8 cellular contexts compared by ENCODE assay signal in the genomic region with DNA sequence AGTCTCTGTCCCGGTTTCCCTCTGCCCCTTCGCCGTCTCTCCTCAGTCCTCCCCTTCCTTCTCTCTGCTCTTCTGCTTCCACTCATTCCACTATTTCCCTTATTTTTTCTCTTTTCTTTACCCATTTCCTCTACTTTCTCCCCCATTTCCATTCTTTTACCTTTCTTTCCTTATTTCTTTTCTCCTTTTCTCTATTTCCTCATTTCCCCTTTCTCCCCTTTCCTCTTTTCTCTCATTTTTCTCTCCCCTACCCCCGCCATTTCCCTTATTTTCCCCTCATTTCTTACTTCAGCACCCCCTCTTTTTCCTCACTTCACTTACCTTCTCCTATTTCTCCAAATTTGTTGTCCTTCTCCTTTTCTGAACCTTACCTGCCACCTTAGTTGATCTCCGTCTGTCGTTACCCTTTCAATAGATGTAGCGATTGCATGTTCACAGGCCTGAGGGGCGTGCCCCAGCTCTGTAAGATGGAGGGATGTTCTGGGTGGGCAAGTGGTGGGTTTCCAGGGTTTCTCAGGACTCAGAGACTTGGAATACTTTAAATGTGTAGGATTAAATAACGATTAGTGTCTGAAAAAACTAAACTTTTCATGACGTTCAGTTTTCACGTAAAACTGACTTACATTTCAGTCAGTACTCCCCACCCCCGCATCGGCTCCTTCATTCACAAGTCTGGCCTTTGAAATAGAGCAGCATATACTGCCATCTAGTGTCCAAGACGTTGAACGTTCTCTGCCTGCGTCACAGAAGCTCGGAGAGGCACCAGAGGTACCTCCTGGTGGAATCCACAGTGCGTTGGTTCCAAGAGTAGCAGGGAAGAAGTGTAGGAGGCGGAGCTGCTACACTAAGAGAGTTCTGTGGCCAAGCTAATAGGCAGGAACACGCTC. TPM values are rescaled to one million over a fixed set of nuclear protein-coding genes. Genes with fewer than 3 reads are reported as not detected.
A peak's percentile ranks its signal among the peaks of the same experiment; 100 is the strongest.
DNase-seq lines count a peak whose midpoint lies in the region; ATAC-seq, FAIRE-seq and TF ChIP-seq lines count a peak whose summit lies in the region.

No MANE protein-coding gene starts in this region.

- H3K4me1 ChIP-seq in cardiac muscle cell (ENCODE audit: low read depth), result peaks cover 18% of the 10 kb centered on the region
- no peaks in the 10 kb centered on the region for H3K4me1 ChIP-seq in pancreas
- H3K4me1 ChIP-seq in thyroid gland, result peaks cover 0 to 9% of the 10 kb centered on the region in 2 donors

- DNase-seq in GM04503 (ENCODE audit: low read depth) (peak; percentile 36), NCI-H1048 (lab: John Stamatoyannopoulos, UW) (peak; percentile 51), SKM-1 (lab: John Stamatoyannopoulos, UW; ENCODE audit: unreplicated experiment) (peak; percentile 58), cardiac muscle cell (ENCODE audit: low read depth in 1 of 2, low spot score in 1 of 2) (peak; percentile 94), pancreas (peak in 5 of 6 donors; percentile 70 to 84 (median 78)), thyroid gland (peak; percentile 88 to 91)
- DNase-seq in activated naive CD8-positive, alpha-beta T cell treated with anti-CD3 and anti-CD28 coated beads, Interleukin-2, amount 10 ng/mL, durations not matched to agents 7 days and 5 days, result peak; percentile 47

- TF ChIP-seq CTCF in cardiac muscle cell (IDR thresholded peaks at IDR 0.05; ENCODE audit: low read depth, low read length) (peak; percentile 57), pancreas (IDR thresholded peaks at IDR 0.05) (peak; percentile 73 to 82 (median 78)), thyroid gland (IDR thresholded peaks at IDR 0.05) (peak; percentile 30 to 94 (median 72))

- H3K4me1 Mint-ChIP-seq in activated naive CD8-positive, alpha-beta T cell treated with anti-CD3 and anti-CD28 coated beads, Interleukin-2, amount 10 ng/mL, durations not matched to agents 7 days and 5 days, result peaks cover 9% of the 10 kb centered on the region

- H3K4me3 ChIP-seq in cardiac muscle cell (peak overlapping the region; percentile 36), pancreas (peak overlapping the region in 2 of 4 donors; percentile 49 to 54), thyroid gland (replicated peaks in 1 of 3) (peak overlapping the region in 1 of 3 donors; percentile 38)

- FAIRE-seq in pancreas (lab: Jason Lieb, UNC), result peak; percentile 98

- peak overlapping the region; percentile 87 for H3K27ac Mint-ChIP-seq in activated naive CD8-positive, alpha-beta T cell treated with anti-CD3 and anti-CD28 coated beads, Interleukin-2, amount 10 ng/mL, durations not matched to agents 7 days and 5 days

- TF ChIP-seq POLR2A in thyroid gland (IDR thresholded peaks at IDR 0.05), result peak in 1 of 2 donors; percentile 47

- intact Hi-C loops in pancreas (cut with DNase I) (loop anchor here in 2 of 3 donors (5.0 to 10.0 kb wide), 2 partner anchors 102 to 115 kb away; no protein-coding TSS in a partner anchor), thyroid gland (cut with DNase I) (loop anchor here (5.0 kb wide), 1 partner anchor 115 kb away; no protein-coding TSS in a partner anchor)

- H3K27ac ChIP-seq in cardiac muscle cell (no peak overlapping the region), pancreas (peak overlapping the region in 2 of 4 donors; percentile 5 to 73), thyroid gland (peak overlapping the region; percentile 76 to 90 (median 86))

- H3K27me3 ChIP-seq in cardiac muscle cell (no peaks in the 10 kb centered on the region), pancreas (peaks cover 0 to 8% (median 0%) of the 10 kb centered on the region in 4 donors), thyroid gland (no peaks in the 10 kb centered on the region)

- H3K36me3 ChIP-seq in cardiac muscle cell, result no peaks in the 10 kb centered on the region
- no peaks in the 10 kb centered on the region for H3K36me3 ChIP-seq in pancreas
- no peaks in the 10 kb centered on the region for H3K36me3 ChIP-seq in thyroid gland

- peak overlapping the region; percentile 89 for H3K4me3 Mint-ChIP-seq in activated naive CD8-positive, alpha-beta T cell treated with anti-CD3 and anti-CD28 coated beads, Interleukin-2, amount 10 ng/mL, durations not matched to agents 7 days and 5 days

- peaks cover 10% of the 10 kb centered on the region for H3K27me3 Mint-ChIP-seq in activated naive CD8-positive, alpha-beta T cell treated with anti-CD3 and anti-CD28 coated beads, Interleukin-2, amount 10 ng/mL, durations not matched to agents 7 days and 5 days

- POLR2A ChIA-PET in activated naive CD8-positive, alpha-beta T cell treated with anti-CD3 and anti-CD28 coated beads, Interleukin-2, amount 10 ng/mL, durations not matched to agents 7 days and 5 days (lab: Charles Lee), result interaction anchor here (2.2 to 2.8 kb wide), 2 partner anchors 35 to 103 kb away, joined by 9 to 31 read pairs; no protein-coding TSS in a partner anchor

- H3K9me3 ChIP-seq in cardiac muscle cell (ENCODE audit: low read depth) (no peaks in the 10 kb centered on the region), pancreas (no peaks in the 10 kb centered on the region), thyroid gland (no peaks in the 10 kb centered on the region)

- ATAC-seq in HG02571 (IDR thresholded peaks at IDR 0.05; ENCODE audit: unreplicated experiment) (peak; percentile 61), pancreas (peak; percentile 55 to 84 (median 73))
- ATAC-seq in activated naive CD8-positive, alpha-beta T cell treated with anti-CD3 and anti-CD28 coated beads, Interleukin-2, amount 10 ng/mL, durations not matched to agents 7 days and 5 days (ENCODE audit: low read depth), result peak; percentile 75

- no peaks in the 10 kb centered on the region for H3K36me3 Mint-ChIP-seq in activated naive CD8-positive, alpha-beta T cell treated with anti-CD3 and anti-CD28 coated beads, Interleukin-2, amount 10 ng/mL, durations not matched to agents 7 days and 5 days

- H3K9me3 Mint-ChIP-seq in activated naive CD8-positive, alpha-beta T cell treated with anti-CD3 and anti-CD28 coated beads, Interleukin-2, amount 10 ng/mL, durations not matched to agents 7 days and 5 days, result no peaks in the 10 kb centered on the region

- WGBS in pancreas, 2 donors, result 6 to 13% methylated on average over 20 of the region's 20 CpGs
- WGBS in thyroid gland, 2 donors, result 6% methylated on average over 20 of the region's 20 CpGs

RNA-seq across cellular contexts. Expression of a gene that starts 0.6 kb away (rescaled TPM):
- total RNA-seq in activated naive CD8-positive, alpha-beta T cell treated with anti-CD3 and anti-CD28 coated beads, Interleukin-2, amount 10 ng/mL, durations not matched to agents 7 days and 5 days, result not detected
- 0.11 TPM in 1 of 2 replicates, not detected in the other for total RNA-seq in cardiac muscle cell
- 0.11 and 0.16 TPM in 2 replicates for polyA plus RNA-seq in cardiac muscle cell
- under 1 TPM in 3 of 6 donors, not detected in 3; 0.19 to 0.38 (median 0.20) TPM for total RNA-seq in pancreas
- polyA plus RNA-seq in pancreas, result under 1 TPM; 0.11 to 0.28 TPM
- not detected for total RNA-seq in thyroid gland

RNA-seq across cellular contexts. Expression of a gene that starts 1.3 kb away (rescaled TPM):
- total RNA-seq in activated naive CD8-positive, alpha-beta T cell treated with anti-CD3 and anti-CD28 coated beads, Interleukin-2, amount 10 ng/mL, durations not matched to agents 7 days and 5 days, result 100 to 1,000 TPM; 135 to 142 TPM
- total RNA-seq in cardiac muscle cell, result 297 and 320 TPM in 2 replicates
- 235 and 253 TPM in 2 replicates for polyA plus RNA-seq in cardiac muscle cell
- total RNA-seq in pancreas, result 10 to 100 TPM; 12.8 to 86.6 (median 47.3) TPM
- 10 to 100 TPM; 38.8 to 61.5 TPM for polyA plus RNA-seq in pancreas
- total RNA-seq in thyroid gland, result 100 to 1,000 TPM; 268 to 504 (median 383) TPM

RNA-seq across cellular contexts. Expression of a gene that starts 48.8 kb away (rescaled TPM):
- total RNA-seq in activated naive CD8-positive, alpha-beta T cell treated with anti-CD3 and anti-CD28 coated beads, Interleukin-2, amount 10 ng/mL, durations not matched to agents 7 days and 5 days, result 10 to 100 TPM; 10.2 to 11.7 TPM
- total RNA-seq in cardiac muscle cell, result 23.9 and 30.0 TPM in 2 replicates
- 9.9 and 13.9 TPM in 2 replicates for polyA plus RNA-seq in cardiac muscle cell
- 10 to 100 TPM in 2 of 6 donors, 1 to 10 TPM in 4; 5.7 to 11.3 (median 8.8) TPM for total RNA-seq in pancreas
- polyA plus RNA-seq in pancreas, result 1 to 10 TPM; 1.6 to 1.9 TPM
- total RNA-seq in thyroid gland, result 10 to 100 TPM; 37.9 to 55.3 (median 46.5) TPM

Comparison
In these comparisons a context has a peak if more than half of its experiments do, and no peak if none do; other contexts are left out.
1. DNase-seq: peak in every context shown above with its lines; median percentile 94 in cardiac muscle cell; 90 in thyroid gland; 78 in pancreas; 58 in SKM-1; 51 in NCI-H1048; 47 in activated naive CD8-positive, alpha-beta T cell treated with anti-CD3 and anti-CD28 coated beads, Interleukin-2, amount 10 ng/mL, durations not matched to agents 7 days and 5 days; 36 in GM04503.